In genomic region chr5:130290219-130290618, GRCh38 we compare ENCODE assay signal across 24 cellular contexts.
"Had no signal": no experiment of that assay in that cellular context is flagged by ENCODE, and none has a peak within 500 bp of the region (broad histone marks: within the 10 kb centered on the region; RNA-seq: fewer than 3 reads in every experiment).

No MANE protein-coding gene starts in this region.

- H3K27ac ChIP-seq: dorsolateral prefrontal cortex, gastrocnemius medialis, left ventricle myocardium inferior, neural progenitor cell, ovary, psoas muscle, upper lobe of left lung, VCaP had no signal

- H3K4me3 Mint-ChIP-seq: memory B cell; neural progenitor cell; stimulated activated memory B cell treated with anti-CD40 and anti-IgM and Interleukin-4, amounts not matched to agents 10 μg/mL and 1 μg/mL and 100 μg/mL, for 72 hours; T-helper 17 cell had no signal

- H3K9ac ChIP-seq: neural progenitor cell had no signal

- H3K27ac Mint-ChIP-seq: activated naive CD4-positive, alpha-beta T cell treated with anti-CD3 and anti-CD28 coated beads, Interleukin-2, amount 50 U/mL, for 72 hours; memory B cell; neural progenitor cell; stimulated activated memory B cell treated with anti-CD40 and anti-IgM and Interleukin-4, amounts not matched to agents 10 μg/mL and 1 μg/mL and 100 μg/mL, for 72 hours; T-helper 17 cell had no signal

- H3K4me3 ChIP-seq: dorsolateral prefrontal cortex, gastrocnemius medialis, left ventricle myocardium inferior, neural progenitor cell, ovary, psoas muscle, upper lobe of left lung had no signal

- H3K4me1 Mint-ChIP-seq: memory B cell, T-helper 17 cell had no signal

- H3K9me3 Mint-ChIP-seq: activated naive CD4-positive, alpha-beta T cell treated with anti-CD3 and anti-CD28 coated beads, Interleukin-2, amount 50 U/mL, for 72 hours; neural progenitor cell had no signal

- H3K4me2 ChIP-seq: neural progenitor cell had no signal

- H3K36me3 Mint-ChIP-seq: activated naive CD4-positive, alpha-beta T cell treated with anti-CD3 and anti-CD28 coated beads, Interleukin-2, amount 50 U/mL, for 72 hours; memory B cell; neural progenitor cell; stimulated activated memory B cell treated with anti-CD40 and anti-IgM and Interleukin-4, amounts not matched to agents 10 μg/mL and 1 μg/mL and 100 μg/mL, for 72 hours had no signal

- H2AFZ ChIP-seq: neural progenitor cell had no signal

- H3K9me3 ChIP-seq: gastrocnemius medialis, left ventricle myocardium inferior, ovary, psoas muscle, thoracic aorta, upper lobe of left lung had no signal

- H3K4me1 ChIP-seq: gastrocnemius medialis, neural progenitor cell, psoas muscle had no signal

- H3K36me3 ChIP-seq: gastrocnemius medialis, left ventricle myocardium inferior, neural progenitor cell, ovary, thoracic aorta, upper lobe of left lung had no signal

- ATAC-seq: activated naive CD4-positive, alpha-beta T cell treated with anti-CD3 and anti-CD28 coated beads, Interleukin-2, amount 50 U/mL, for 72 hours; gastrocnemius medialis; psoas muscle; stimulated activated memory B cell treated with anti-CD40 and anti-IgM and Interleukin-4, amounts not matched to agents 10 μg/mL and 1 μg/mL and 100 μg/mL, for 72 hours; T-helper 17 cell had no signal

- H3K27me3 ChIP-seq: dorsolateral prefrontal cortex, gastrocnemius medialis, neural progenitor cell, ovary, upper lobe of left lung had no signal

- H3K27me3 Mint-ChIP-seq: memory B cell; stimulated activated memory B cell treated with anti-CD40 and anti-IgM and Interleukin-4, amounts not matched to agents 10 μg/mL and 1 μg/mL and 100 μg/mL, for 72 hours; T-helper 17 cell had no signal

- DNase-seq: activated CD4-positive, alpha-beta T cell treated with anti-CD3 and anti-CD28 coated beads, Interleukin-2, amount 50 U/mL, for 1 hour; activated CD4-positive, CD25-positive, alpha-beta regulatory T cell treated with anti-CD3 and anti-CD28 coated beads, Interleukin-2, amount 50 U/mL, for 72 hours; activated CD8-positive, alpha-beta memory T cell treated with anti-CD3 and anti-CD28 coated beads for 24 hours; activated CD8-positive, alpha-beta memory T cell treated with anti-CD3 and anti-CD28 coated beads, Interleukin-2, amount 50 U/mL, for 48 hours; activated gamma-delta T cell treated with Interleukin-2 at 50 U/mL for 16 hours; activated T-cell treated with anti-CD3 and anti-CD28 coated beads, Interleukin-2, amount 50 U/mL, for 48 hours; caudate nucleus; dorsolateral prefrontal cortex; gastrocnemius medialis; head of caudate nucleus; kidney; left ventricle myocardium inferior; ovary; psoas muscle; stimulated activated CD4-positive, alpha-beta T cell treated with anti-CD3 and anti-CD28 coated beads, Interleukin-15, amount 100 ng/mL, for 24 hours; stimulated activated CD4-positive, alpha-beta T cell treated with anti-CD3 and anti-CD28 coated beads, Interleukin-4, amount 100 ng/mL, for 1 hour; T-helper 17 cell; upper lobe of left lung had no signal
